Comparison of ENCODE assay signal across 11 cellular contexts in the genomic region with DNA sequence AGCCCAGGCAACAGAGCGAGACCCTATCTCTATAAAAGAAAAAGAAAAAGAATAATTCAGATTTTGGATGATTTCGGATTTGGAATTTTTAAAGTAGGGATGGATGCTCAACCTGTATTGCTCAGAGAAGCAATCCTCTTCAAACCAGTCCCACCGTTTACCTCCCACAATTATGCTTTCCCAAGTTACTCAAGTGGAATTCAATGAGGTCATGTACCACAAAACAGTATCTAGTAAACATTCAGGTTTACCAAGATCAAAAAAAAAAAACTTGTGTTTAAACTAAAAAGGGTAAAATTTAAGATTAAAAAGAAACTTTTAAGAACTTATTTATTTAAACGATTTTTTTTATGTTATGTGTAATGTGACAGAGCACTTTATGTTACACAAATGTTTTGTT. TPM values are rescaled to one million over a fixed set of nuclear protein-coding genes. Genes with fewer than 3 reads are reported as not detected.
DNase-seq lines count a peak whose midpoint lies in the region; ATAC-seq, FAIRE-seq and TF ChIP-seq lines count a peak whose summit lies in the region.
"Had no signal": no experiment of that assay in that cellular context is flagged by ENCODE, and none has a peak within 500 bp of the region (broad histone marks: within the 10 kb centered on the region; RNA-seq: fewer than 3 reads in every experiment).

No MANE protein-coding gene starts in this region.

- POLR2A ChIA-PET in T-cell (lab: Charles Lee): no interaction called here

- H3K4me3 ChIP-seq in foreskin fibroblast (ENCODE audit: low read depth in 1 of 2, low read length in 2 of 2): peak overlapping the region; percentile 31 to 98
- no peak overlapping the region for H3K4me3 ChIP-seq in H7 (ENCODE audit: insufficient read depth, low read depth, low read length)

- H3K36me3 ChIP-seq in H7 (replicated peaks; ENCODE audit: control insufficient read depth, insufficient read depth, low read length): peaks cover 5% of the 10 kb centered on the region

- peak overlapping the region; percentile 98 for H3K4me3 Mint-ChIP-seq in activated naive CD4-positive, alpha-beta T cell treated with anti-CD3 and anti-CD28 coated beads, Interleukin-2, amount 50 U/mL, for 24 hours
- H3K4me3 Mint-ChIP-seq in T-cell: peak overlapping the region; percentile 47 to 96 (median 84)
- H3K4me3 Mint-ChIP-seq in stimulated activated naive CD8-positive, alpha-beta T cell treated with anti-CD3 and anti-CD28 coated beads, Interleukin-15, amount 100 ng/mL, for 72 hours: peak overlapping the region; percentile 61 to 96

- H3K27me3 ChIP-seq in H7 (ENCODE audit: control insufficient read depth, insufficient read depth, low read length): no peaks in the 10 kb centered on the region

- TF ChIP-seq POLR2A in H54 (IDR thresholded peaks at IDR 0.05; ENCODE audit: low read depth, low read length): no peak

- CTCF ChIA-PET in T-cell (lab: Charles Lee): interaction anchor here in 1 of 2 donors (0.5 kb wide), 1 partner anchor 38 kb away, joined by 4 read pairs; no protein-coding TSS in a partner anchor

- DNase-seq in activated naive CD4-positive, alpha-beta T cell treated with anti-CD3 and anti-CD28 coated beads, Interleukin-2, amount 50 U/mL, for 16 hours: no peak
- no peak for DNase-seq in T-cell
- DNase-seq in foreskin fibroblast: peak in 1 of 2 donors; percentile 13
- no peak for DNase-seq in stimulated activated naive CD8-positive, alpha-beta T cell treated with anti-CD3 and anti-CD28 coated beads, Interleukin-15, amount 100 ng/mL, for 72 hours
- DNase-seq in H54 (ENCODE audit: insufficient read length, low spot score): no peak
- no peak for DNase-seq in H7
- DNase-seq in stimulated activated naive CD4-positive, alpha-beta T cell treated with Interleukin-2 at 50 U/mL for 16 hours (lab: John Stamatoyannopoulos, UW): no peak
- DNase-seq: DMS53, HCEC 1CT, NCI-H1092 treated with DMSO at 0.1 percent for 48 hours had no signal

- H3K9me3 Mint-ChIP-seq in activated naive CD4-positive, alpha-beta T cell treated with anti-CD3 and anti-CD28 coated beads, Interleukin-2, amount 50 U/mL, for 24 hours: no peaks in the 10 kb centered on the region
- no peaks in the 10 kb centered on the region for H3K9me3 Mint-ChIP-seq in T-cell
- H3K9me3 Mint-ChIP-seq in stimulated activated naive CD8-positive, alpha-beta T cell treated with anti-CD3 and anti-CD28 coated beads, Interleukin-15, amount 100 ng/mL, for 72 hours: no peaks in the 10 kb centered on the region

- H3K36me3 Mint-ChIP-seq in activated naive CD4-positive, alpha-beta T cell treated with anti-CD3 and anti-CD28 coated beads, Interleukin-2, amount 50 U/mL, for 24 hours: peaks cover 8% of the 10 kb centered on the region
- peaks cover 21% of the 10 kb centered on the region for H3K36me3 Mint-ChIP-seq in T-cell

- H3K27ac Mint-ChIP-seq in activated naive CD4-positive, alpha-beta T cell treated with anti-CD3 and anti-CD28 coated beads, Interleukin-2, amount 50 U/mL, for 24 hours: no peak overlapping the region
- H3K27ac Mint-ChIP-seq in T-cell: no peak overlapping the region
- H3K27ac Mint-ChIP-seq in stimulated activated naive CD8-positive, alpha-beta T cell treated with anti-CD3 and anti-CD28 coated beads, Interleukin-15, amount 100 ng/mL, for 72 hours: no peak overlapping the region

- no peak for ATAC-seq in T-cell (replicated peaks in 1 of 4)
- no peak for ATAC-seq in stimulated activated naive CD8-positive, alpha-beta T cell treated with anti-CD3 and anti-CD28 coated beads, Interleukin-15, amount 100 ng/mL, for 72 hours

- no peak for TF ChIP-seq CTCF in foreskin fibroblast (IDR thresholded peaks at IDR 0.05; ENCODE audit: low read depth, low read length)

- H3K27me3 Mint-ChIP-seq in activated naive CD4-positive, alpha-beta T cell treated with anti-CD3 and anti-CD28 coated beads, Interleukin-2, amount 50 U/mL, for 24 hours: no peaks in the 10 kb centered on the region
- H3K27me3 Mint-ChIP-seq in T-cell: no peaks in the 10 kb centered on the region
- no peaks in the 10 kb centered on the region for H3K27me3 Mint-ChIP-seq in stimulated activated naive CD8-positive, alpha-beta T cell treated with anti-CD3 and anti-CD28 coated beads, Interleukin-15, amount 100 ng/mL, for 72 hours

- peaks cover 42% of the 10 kb centered on the region for H3K4me1 Mint-ChIP-seq in activated naive CD4-positive, alpha-beta T cell treated with anti-CD3 and anti-CD28 coated beads, Interleukin-2, amount 50 U/mL, for 24 hours
- peaks cover 53 to 62% (median 59%) of the 10 kb centered on the region in 3 donors for H3K4me1 Mint-ChIP-seq in T-cell
- H3K4me1 Mint-ChIP-seq in stimulated activated naive CD8-positive, alpha-beta T cell treated with anti-CD3 and anti-CD28 coated beads, Interleukin-15, amount 100 ng/mL, for 72 hours: peaks cover 20% of the 10 kb centered on the region

- FAIRE-seq in H54 (lab: Jason Lieb, UNC): no peak

RNA-seq across cellular contexts. Expression of a gene that starts 2.5 kb away (rescaled TPM):
- 100 to 1,000 TPM; 126 to 157 (median 142) TPM for total RNA-seq in T-cell
- total RNA-seq in H7 (2014; rRNA removed; shearing (Covaris generic)): 17.5 and 37.3 TPM in 2 replicates

RNA-seq across cellular contexts. Expression of a gene that starts 14.8 kb away (rescaled TPM):
- 10 to 100 TPM in 3 of 5 donors, 1 to 10 TPM in 2; 9.7 to 14.6 (median 10.3) TPM for total RNA-seq in T-cell
- 26.6 and 40.1 TPM in 2 replicates for total RNA-seq in H7 (2014; rRNA removed; shearing (Covaris generic))
